1 cellular context compared by ENCODE assay signal in genomic region chr20:22533823-22534751, GRCh38.
TF ChIP-seq lines count a peak whose summit lies in the region.

No MANE protein-coding gene starts in this region.

TF ChIP-seq in HepG2, 621 proteins besides CTCF, POLR2A, EP300 and RAD21 (continued from another document and continues in another):
- TF ChIP-seq STAT6 (CRISPR knock-in tag; IDR thresholded peaks at IDR 0.05; ENCODE audit: borderline replicate concordance), result peak; percentile 85; the same call in 1 of the 2 replicates
- peak; percentile 94; the same call in 1 of the 2 replicates for TF ChIP-seq TOPORS (CRISPR knock-in tag; IDR thresholded peaks at IDR 0.05)
- TF ChIP-seq SOX5 (CRISPR knock-in tag; IDR thresholded peaks at IDR 0.05; ENCODE audit: borderline replicate concordance), result peak; percentile 99
- TF ChIP-seq ZNF33B (CRISPR knock-in tag; IDR thresholded peaks at IDR 0.05), result peak; percentile 90
- peak; percentile 82 for TF ChIP-seq GMEB1 (CRISPR knock-in tag; IDR thresholded peaks at IDR 0.05; ENCODE audit: borderline replicate concordance)
- TF ChIP-seq ZBTB25 (CRISPR knock-in tag; IDR thresholded peaks at IDR 0.05), result peak; percentile 77; the same call in 1 of the 2 replicates
- TF ChIP-seq SATB2 (CRISPR knock-in tag; IDR thresholded peaks at IDR 0.05), result peak; percentile 95; the same call in 1 of the 2 replicates
- peak; percentile 93; the same call in 1 of the 2 replicates for TF ChIP-seq KIAA2018 (CRISPR knock-in tag; IDR thresholded peaks at IDR 0.05; ENCODE audit: borderline replicate concordance)
- TF ChIP-seq SP140L (CRISPR knock-in tag; IDR thresholded peaks at IDR 0.05; ENCODE audit: borderline replicate concordance), result no peak
- TF ChIP-seq ZNF619 (CRISPR knock-in tag; IDR thresholded peaks at IDR 0.05), result peak; percentile 92
- peak; percentile 91 for TF ChIP-seq ZNF740 (CRISPR knock-in tag; IDR thresholded peaks at IDR 0.05)
- peak; percentile 97 for TF ChIP-seq ZBTB42 (CRISPR knock-in tag; IDR thresholded peaks at IDR 0.05)
- peak; percentile 52; the same call in 1 of the 2 replicates for TF ChIP-seq ZNF770 (CRISPR knock-in tag; IDR thresholded peaks at IDR 0.05)
- TF ChIP-seq ZNF878 (CRISPR knock-in tag; IDR thresholded peaks at IDR 0.05), result peak; percentile 99
- peak; percentile 87 for TF ChIP-seq HOXA5 (CRISPR knock-in tag; IDR thresholded peaks at IDR 0.05)
- TF ChIP-seq ATM (IDR thresholded peaks at IDR 0.05; ENCODE audit: borderline replicate concordance), result no peak
- TF ChIP-seq CC2D1A (CRISPR knock-in tag; IDR thresholded peaks at IDR 0.05), result peak; percentile 99; the same call in 1 of the 2 replicates
- TF ChIP-seq ZNF839 (CRISPR knock-in tag; IDR thresholded peaks at IDR 0.05; ENCODE audit: borderline replicate concordance), result peak; percentile 65; the same call in 1 of the 2 replicates
- no peak; the same call in none of the 2 replicates for TF ChIP-seq ZSCAN20 (CRISPR knock-in tag; IDR thresholded peaks at IDR 0.05; ENCODE audit: borderline replicate concordance)
- TF ChIP-seq MXD1 (CRISPR knock-in tag; IDR thresholded peaks at IDR 0.05), result peak; percentile 98
- TF ChIP-seq ZKSCAN8 (CRISPR knock-in tag; IDR thresholded peaks at IDR 0.05; ENCODE audit: borderline replicate concordance), result peak; percentile 87; the same call in 1 of the 2 replicates
- no peak for TF ChIP-seq NONO (IDR thresholded peaks at IDR 0.05)
- TF ChIP-seq NONO (CRISPR knock-in tag; conservative IDR thresholded peaks at IDR 0.05), result peak; percentile 85; the same call in 1 of the 2 replicates
- peak; percentile 98 for TF ChIP-seq ZBED4 (CRISPR knock-in tag; IDR thresholded peaks at IDR 0.05; ENCODE audit: borderline replicate concordance)
- peak; percentile 99 for TF ChIP-seq MEIS2 (CRISPR knock-in tag; IDR thresholded peaks at IDR 0.05)
- TF ChIP-seq NKX3-1 (CRISPR knock-in tag; IDR thresholded peaks at IDR 0.05), result peak; percentile 100
- TF ChIP-seq JUNB (CRISPR knock-in tag; IDR thresholded peaks at IDR 0.05; ENCODE audit: borderline replicate concordance), result peak; percentile 75
- TF ChIP-seq ZNF317 (CRISPR knock-in tag; IDR thresholded peaks at IDR 0.05), result peak; percentile 92
- TF ChIP-seq ZNF253 (CRISPR knock-in tag; IDR thresholded peaks at IDR 0.05; ENCODE audit: borderline replicate concordance), result peak; percentile 92
- TF ChIP-seq ZNF451 (CRISPR knock-in tag; IDR thresholded peaks at IDR 0.05), result peak; percentile 97
- TF ChIP-seq ZNF34 (CRISPR knock-in tag; IDR thresholded peaks at IDR 0.05; ENCODE audit: borderline replicate concordance), result no peak; the same call in 1 of the 2 replicates
- peak; percentile 97 for TF ChIP-seq ZNF644 (CRISPR knock-in tag; IDR thresholded peaks at IDR 0.05; ENCODE audit: low read depth)
- TF ChIP-seq PAWR (CRISPR knock-in tag; IDR thresholded peaks at IDR 0.05; ENCODE audit: borderline replicate concordance), result peak; percentile 99
- TF ChIP-seq ZNF333 (CRISPR knock-in tag; IDR thresholded peaks at IDR 0.05; ENCODE audit: borderline replicate concordance), result peak; percentile 98
- no peak for TF ChIP-seq ARNT (IDR thresholded peaks at IDR 0.05)
- TF ChIP-seq HNRNPUL1 (IDR thresholded peaks at IDR 0.05; ENCODE audit: low read depth, low read length), result no peak
- peak; percentile 95; the same call in 1 of the 2 replicates for TF ChIP-seq HIVEP1 (CRISPR knock-in tag; IDR thresholded peaks at IDR 0.05)
- peak; percentile 87; the same call in 1 of the 2 replicates for TF ChIP-seq ZNF558 (CRISPR knock-in tag; IDR thresholded peaks at IDR 0.05; ENCODE audit: borderline replicate concordance)
- peak; percentile 96 for TF ChIP-seq ZNF570 (CRISPR knock-in tag; IDR thresholded peaks at IDR 0.05; ENCODE audit: borderline replicate concordance)
